16 cellular contexts compared by ENCODE assay signal in genomic region chr14:57068511-57068910, GRCh38.
"Had no signal": no experiment of that assay in that cellular context is flagged by ENCODE, and none has a peak within 500 bp of the region (broad histone marks: within the 10 kb centered on the region; RNA-seq: fewer than 3 reads in every experiment).

No MANE protein-coding gene starts in this region.

- H3K4me1 ChIP-seq: ascending aorta, tibial artery had no signal

- H3K9me3 ChIP-seq: ascending aorta, pancreas, tibial artery had no signal

- H3K36me3 ChIP-seq: ascending aorta, cardiac muscle cell, pancreas, tibial artery had no signal

- ATAC-seq: activated naive CD8-positive, alpha-beta T cell treated with anti-CD3 and anti-CD28 coated beads, Interleukin-2, amount 50 U/mL, for 24 hours; left lobe of liver; pancreas had no signal

- FAIRE-seq: endometrium had no signal

- H3K27me3 ChIP-seq: ascending aorta had no signal

- H3K27ac ChIP-seq: ascending aorta, cardiac muscle cell, dorsolateral prefrontal cortex, hepatocyte, pancreas, tibial artery had no signal

- DNase-seq: activated CD4-positive, alpha-beta T cell treated with anti-CD3 and anti-CD28 coated beads for 1 hour; activated CD4-positive, alpha-beta T cell treated with anti-CD3 and anti-CD28 coated beads, Interleukin-2, amount 50 U/mL, for 4 hours; activated naive CD4-positive, alpha-beta T cell treated with anti-CD3 and anti-CD28 coated beads for 36 hours; activated naive CD8-positive, alpha-beta T cell treated with anti-CD3 and anti-CD28 coated beads, Interleukin-2, amount 50 U/mL, for 24 hours; activated T-cell treated with anti-CD3 and anti-CD28 coated beads for 4 hours; dorsolateral prefrontal cortex; islet precursor cell; pancreas; stimulated activated CD4-positive, alpha-beta T cell treated with anti-CD3 and anti-CD28 coated beads, Interleukin-4, amount 100 ng/mL, for 1 hour; stimulated activated naive CD4-positive, alpha-beta T cell; tibial artery had no signal

- H3K4me3 ChIP-seq: ascending aorta, cardiac muscle cell, dorsolateral prefrontal cortex, hepatocyte, pancreas, tibial artery had no signal
